ENCODE assay signal across 8 cellular contexts in genomic region chr12:96047151-96047620, GRCh38. TPM values are rescaled to one million over a fixed set of nuclear protein-coding genes. Genes with fewer than 3 reads are reported as not detected.
DNase-seq lines count a peak whose midpoint lies in the region; ATAC-seq, FAIRE-seq and TF ChIP-seq lines count a peak whose summit lies in the region.

No MANE protein-coding gene starts in this region.

- H3K36me3 ChIP-seq in endothelial cell of umbilical vein (ENCODE audit: control insufficient read depth in 2 of 2, extremely low read depth in 1 of 2, insufficient read depth in 2 of 2, low read length in 2 of 2) (no peaks in the 10 kb centered on the region), upper lobe of left lung (no peaks in the 10 kb centered on the region), neuronal stem cell (replicated peaks in 1 of 2; ENCODE audit: control insufficient read depth in 2 of 2, insufficient read depth in 2 of 2, low read length in 2 of 2) (no peaks in the 10 kb centered on the region)

- no peak overlapping the region for H2BK5ac ChIP-seq in neuronal stem cell (ENCODE audit: low read length)

- peaks cover 49% of the 10 kb centered on the region for H3K4me1 Mint-ChIP-seq in activated naive CD4-positive, alpha-beta T cell treated with anti-CD3 and anti-CD28 coated beads, Interleukin-2, amount 10 ng/mL, durations not matched to agents 7 days and 5 days

- H2AK5ac ChIP-seq in neuronal stem cell (ENCODE audit: low read depth, low read length) = no peak overlapping the region

- no peaks in the 10 kb centered on the region for H3K79me1 ChIP-seq in neuronal stem cell (ENCODE audit: low read depth, low read length)

- TF ChIP-seq POLR2A in endothelial cell of umbilical vein (IDR thresholded peaks at IDR 0.05; ENCODE audit: low read depth, low read length) = no peak
- no peak for TF ChIP-seq POLR2A in upper lobe of left lung (IDR thresholded peaks at IDR 0.05)

- no peak for TF ChIP-seq EP300 in upper lobe of left lung (IDR thresholded peaks at IDR 0.05)

- no peak overlapping the region for H3K9ac ChIP-seq in endothelial cell of umbilical vein (replicated peaks; ENCODE audit: extremely low read depth, insufficient read depth, low read length)
- no peak overlapping the region for H3K9ac ChIP-seq in neuronal stem cell (ENCODE audit: low read depth, low read length, poor library complexity)

- CTCF ChIA-PET in activated naive CD4-positive, alpha-beta T cell treated with anti-CD3 and anti-CD28 coated beads, Interleukin-2, amount 10 ng/mL, durations not matched to agents 7 days and 5 days (lab: Charles Lee) = interaction anchor here (0.6 to 1.9 kb wide), 4 partner anchors 10 to 168 kb away, joined by 3 to 6 read pairs (median 4); no protein-coding TSS in a partner anchor
- CTCF ChIA-PET in endothelial cell of umbilical vein (lab: Charles Lee) = no interaction called here

- POLR2A ChIA-PET in endothelial cell of umbilical vein (lab: Charles Lee) = no interaction called here

- no peak for FAIRE-seq in endothelial cell of umbilical vein (lab: Jason Lieb, UNC)

- no peaks in the 10 kb centered on the region for H3K9me3 ChIP-seq in endothelial cell of umbilical vein (replicated peaks; ENCODE audit: control insufficient read depth, insufficient read depth, low read length)
- H3K9me3 ChIP-seq in upper lobe of left lung = no peaks in the 10 kb centered on the region
- H3K9me3 ChIP-seq in neuronal stem cell (replicated peaks in 1 of 2; ENCODE audit: control insufficient read depth in 2 of 2, insufficient read depth in 1 of 2, low read depth in 1 of 2, low read length in 2 of 2) = peaks cover 0 to 4% of the 10 kb centered on the region in 2 donors

- no peaks in the 10 kb centered on the region for H3K79me2 ChIP-seq in endothelial cell of umbilical vein (ENCODE audit: control insufficient read depth, insufficient read depth, low read length)

- intact Hi-C loops in endothelial cell of umbilical vein (cut with micrococcal nuclease) = no loop called here
- intact Hi-C loops in posterior vena cava (cut with DNase I) = no loop called here

- TF ChIP-seq CTCF in endothelial cell of umbilical vein (IDR thresholded peaks at IDR 0.05; ENCODE audit: extremely low read depth in 1 of 2, insufficient read depth in 1 of 2, low read depth in 1 of 2, low read length in 2 of 2) = no peak
- no peak for TF ChIP-seq CTCF in upper lobe of left lung (IDR thresholded peaks at IDR 0.05)

- peak; percentile 26 for DNase-seq in activated naive CD4-positive, alpha-beta T cell treated with anti-CD3 and anti-CD28 coated beads, Interleukin-2, amount 10 ng/mL, durations not matched to agents 7 days and 5 days
- no peak for DNase-seq in activated naive CD4-positive, alpha-beta T cell (lab: John Stamatoyannopoulos, UW)
- DNase-seq in endothelial cell of umbilical vein (ENCODE audit: low read depth, low spot score) (no peak), upper lobe of left lung (no peak), posterior vena cava (ENCODE audit: low spot score) (no peak), NCI-H1694 treated with DMSO at 0.1 percent for 48 hours (lab: John Stamatoyannopoulos, UW) (no peak), neuronal stem cell (ENCODE audit: low spot score) (no peak)

- peaks cover 5% of the 10 kb centered on the region for H3K36me3 Mint-ChIP-seq in activated naive CD4-positive, alpha-beta T cell treated with anti-CD3 and anti-CD28 coated beads, Interleukin-2, amount 10 ng/mL, durations not matched to agents 7 days and 5 days

- H3K4me3 Mint-ChIP-seq in activated naive CD4-positive, alpha-beta T cell treated with anti-CD3 and anti-CD28 coated beads, Interleukin-2, amount 10 ng/mL, durations not matched to agents 7 days and 5 days = peak overlapping the region; percentile 49

- no peak overlapping the region for H3K23ac ChIP-seq in neuronal stem cell (ENCODE audit: low read depth, low read length, poor library complexity)

- ATAC-seq in HG03442 (IDR thresholded peaks at IDR 0.05; ENCODE audit: unreplicated experiment) (peak; percentile 4), upper lobe of left lung (ENCODE audit: low FRiP score in 2 of 2) (no peak)

- H2BK120ac ChIP-seq in neuronal stem cell (ENCODE audit: low read depth, low read length) = no peak overlapping the region

- no peak overlapping the region for H2BK15ac ChIP-seq in neuronal stem cell (ENCODE audit: low read length)

- H3K27me3 Mint-ChIP-seq in activated naive CD4-positive, alpha-beta T cell treated with anti-CD3 and anti-CD28 coated beads, Interleukin-2, amount 10 ng/mL, durations not matched to agents 7 days and 5 days = no peaks in the 10 kb centered on the region

- H2AFZ ChIP-seq in endothelial cell of umbilical vein (ENCODE audit: low read depth, low read length) = no peak overlapping the region
- no peak overlapping the region for H2AFZ ChIP-seq in neuronal stem cell (ENCODE audit: low read length)

- no peaks in the 10 kb centered on the region for H3K9me1 ChIP-seq in endothelial cell of umbilical vein (replicated peaks; ENCODE audit: control insufficient read depth, extremely low read depth, insufficient read depth, low read length)

- no peak overlapping the region for H3K27ac ChIP-seq in endothelial cell of umbilical vein (ENCODE audit: insufficient read depth, low read depth, low read length)
- H3K27ac ChIP-seq in upper lobe of left lung = peak overlapping the region; percentile 61 to 86 (median 70)
- H3K27ac ChIP-seq in neuronal stem cell (replicated peaks; ENCODE audit: low read length) = no peak overlapping the region

- H3K9me3 Mint-ChIP-seq in activated naive CD4-positive, alpha-beta T cell treated with anti-CD3 and anti-CD28 coated beads, Interleukin-2, amount 10 ng/mL, durations not matched to agents 7 days and 5 days = peaks cover 6% of the 10 kb centered on the region

- 49% methylated on average over 4 of the region's 4 CpGs for WGBS in upper lobe of left lung, 2 donors
- no CpG with 5 or more reads among the region's 4 CpGs for WGBS in neuronal stem cell (ENCODE audit: extremely low coverage in 2 of 2, insufficient read length in 2 of 2, insufficient replicate concordance in 1 of 2), 2 donors

- H3K4ac ChIP-seq in neuronal stem cell (ENCODE audit: low read length) = no peak overlapping the region

- H3K4me1 ChIP-seq in endothelial cell of umbilical vein (ENCODE audit: control insufficient read depth, extremely low read depth, insufficient read depth, low read length) = peaks cover 22% of the 10 kb centered on the region
- peaks cover 40 to 46% (median 42%) of the 10 kb centered on the region in 4 donors for H3K4me1 ChIP-seq in upper lobe of left lung
- H3K4me1 ChIP-seq in neuronal stem cell (ENCODE audit: control insufficient read depth in 2 of 2, insufficient read depth in 1 of 2, low read depth in 1 of 2, low read length in 2 of 2) = no peaks in the 10 kb centered on the region

- dilution Hi-C loops in endothelial cell of umbilical vein (cut with MboI; ENCODE audit: extremely low pct_ligation_motif_present, low sequenced_read_pairs) = no loop called here

- BruUV-seq in endothelial cell of umbilical vein (replicated peaks; lab: Mats Ljungman, UMichigan) = no TSS peak

- no peak overlapping the region for H4K8ac ChIP-seq in neuronal stem cell (ENCODE audit: low read depth, low read length)

- H3K27ac Mint-ChIP-seq in activated naive CD4-positive, alpha-beta T cell treated with anti-CD3 and anti-CD28 coated beads, Interleukin-2, amount 10 ng/mL, durations not matched to agents 7 days and 5 days = peak overlapping the region; percentile 93

- no peak overlapping the region for H3K18ac ChIP-seq in neuronal stem cell (ENCODE audit: low read length)

- no peak overlapping the region for H2BK12ac ChIP-seq in neuronal stem cell (ENCODE audit: low read length)

- no peak overlapping the region for H3K4me3 ChIP-seq in endothelial cell of umbilical vein (replicated peaks in 1 of 3; ENCODE audit: insufficient read depth in 1 of 3, low read depth in 1 of 3, low read length in 3 of 3)
- no peak overlapping the region for H3K4me3 ChIP-seq in upper lobe of left lung
- no peak overlapping the region for H3K4me3 ChIP-seq in neuronal stem cell (ENCODE audit: low read length in 2 of 2)

- H3K14ac ChIP-seq in neuronal stem cell (ENCODE audit: low read length) = no peak overlapping the region

- no peaks in the 10 kb centered on the region for H4K20me1 ChIP-seq in endothelial cell of umbilical vein (replicated peaks; ENCODE audit: control insufficient read depth, extremely low read depth, insufficient read depth, low read length)

- H3K27me3 ChIP-seq in endothelial cell of umbilical vein (ENCODE audit: control insufficient read depth in 2 of 2, insufficient read depth in 2 of 2, low read length in 2 of 2) = no peaks in the 10 kb centered on the region
- H3K27me3 ChIP-seq in upper lobe of left lung = no peaks in the 10 kb centered on the region
- no peaks in the 10 kb centered on the region for H3K27me3 ChIP-seq in neuronal stem cell (ENCODE audit: control insufficient read depth in 3 of 3, insufficient read depth in 3 of 3, low read depth in 1 of 3, low read length in 3 of 3)

- peak overlapping the region; percentile 52 for H3K4me2 ChIP-seq in endothelial cell of umbilical vein (ENCODE audit: insufficient read depth, low read length)
- H3K4me2 ChIP-seq in neuronal stem cell (ENCODE audit: insufficient read depth, low read length, poor library complexity, severe bottlenecking) = no peak overlapping the region

- no peak overlapping the region for H4K91ac ChIP-seq in neuronal stem cell (ENCODE audit: low read depth, low read length, poor library complexity)

RNA-seq across cellular contexts. Expression of gene LTA4H, which starts 11.8 kb away (rescaled TPM):
- 77.1 and 77.8 TPM in 2 replicates for total RNA-seq in endothelial cell of umbilical vein
- polyA plus RNA-seq in endothelial cell of umbilical vein = 65.1 and 85.2 TPM in 2 replicates
- polyA plus RNA-seq in endothelial cell of umbilical vein (2011; cell fraction: cytosol; rRNA removed) = 73.9 and 84.1 TPM in 2 replicates
- 185 and 187 TPM in 2 replicates for polyA plus RNA-seq in endothelial cell of umbilical vein (2011; cell fraction: nucleus; rRNA removed)
- 88.6 and 99.0 TPM in 2 replicates for polyA plus RNA-seq in endothelial cell of umbilical vein (2012)
- polyA minus RNA-seq in endothelial cell of umbilical vein = 86.3 and 93.2 TPM in 2 replicates
- polyA minus RNA-seq in endothelial cell of umbilical vein (2011; cell fraction: cytosol; rRNA and poly(A)+ RNA removed) = 48.2 TPM
- 64.9 and 76.6 TPM in 2 replicates for polyA minus RNA-seq in endothelial cell of umbilical vein (2011; cell fraction: nucleus; rRNA and poly(A)+ RNA removed)
- 100 to 1,000 TPM; 110 to 314 (median 254) TPM for total RNA-seq in upper lobe of left lung
- 10 to 100 TPM; 38.2 to 38.4 TPM for total RNA-seq in posterior vena cava
- 195 TPM for polyA plus RNA-seq in neuronal stem cell (2013, experiment 1 of 2)
- polyA plus RNA-seq in neuronal stem cell (2013, experiment 2 of 2) = 198 TPM

RNA-seq across cellular contexts. Expression of gene HAL, which starts 51.0 kb away (rescaled TPM):
- total RNA-seq in endothelial cell of umbilical vein (0.44 and 0.62 TPM in 2 replicates), upper lobe of left lung (10 to 100 TPM in 1 of 6 donors, 1 to 10 TPM in 5; 3.0 to 11.5 (median 5.2) TPM), posterior vena cava (1 to 10 TPM in 1 of 2 donors, under 1 TPM in 1; 0.29 to 1.2 TPM)
- 0.18 and 0.51 TPM in 2 replicates for polyA plus RNA-seq in endothelial cell of umbilical vein
- polyA plus RNA-seq in endothelial cell of umbilical vein (2011; cell fraction: cytosol; rRNA removed) = 0.01 and 0.03 TPM in 2 replicates
- polyA plus RNA-seq in endothelial cell of umbilical vein (2011; cell fraction: nucleus; rRNA removed) = 1.7 and 2.4 TPM in 2 replicates
- 0.16 and 0.24 TPM in 2 replicates for polyA plus RNA-seq in endothelial cell of umbilical vein (2012)
- polyA minus RNA-seq in endothelial cell of umbilical vein = 1.4 and 13.4 TPM in 2 replicates
- polyA minus RNA-seq in endothelial cell of umbilical vein (2011; cell fraction: cytosol; rRNA and poly(A)+ RNA removed) = not detected
- polyA minus RNA-seq in endothelial cell of umbilical vein (2011; cell fraction: nucleus; rRNA and poly(A)+ RNA removed) = 4.6 and 5.1 TPM in 2 replicates
- polyA plus RNA-seq in neuronal stem cell (2013, experiment 1 of 2) = 0.04 TPM
- 0.15 TPM for polyA plus RNA-seq in neuronal stem cell (2013, experiment 2 of 2)

Comparison
In these comparisons a context has a peak if more than half of its experiments do, and no peak if none do; other contexts are left out.
1. H3K27ac ChIP-seq: peak in upper lobe of left lung (4 of 4); none in endothelial cell of umbilical vein (single experiment) and neuronal stem cell (single experiment).